In genomic region chr12:120199595-120200306, GRCh38 we compare ENCODE assay signal across 8 cellular contexts. TPM values are rescaled to one million over a fixed set of nuclear protein-coding genes. Genes with fewer than 3 reads are reported as not detected.
A peak's percentile ranks its signal among the peaks of the same experiment; 100 is the strongest.
DNase-seq lines count a peak whose midpoint lies in the region; ATAC-seq and TF ChIP-seq lines count a peak whose summit lies in the region.

No MANE protein-coding gene starts in this region.

- peak overlapping the region; percentile 89 for H3K4me3 ChIP-seq in AG04449 (ENCODE audit: low read depth, low read length)
- H3K4me3 ChIP-seq in HUES6 (ENCODE audit: low read depth, low read length) = peak overlapping the region; percentile 97
- H3K4me3 ChIP-seq in foreskin fibroblast (ENCODE audit: low read depth in 1 of 2, low read length in 2 of 2) = peak overlapping the region; percentile 63 to 90

- TF ChIP-seq CTCF in AG04449 (IDR thresholded peaks at IDR 0.05; ENCODE audit: insufficient read depth, low read length, missing control alignments) = no peak
- TF ChIP-seq CTCF in foreskin fibroblast (IDR thresholded peaks at IDR 0.05; ENCODE audit: low read depth, low read length) = no peak

- CTCF ChIA-PET in AG04449 (lab: Yijun Ruan, JAX) = interaction anchor here (1.3 to 16.5 kb wide), 4 partner anchors 13 to 65 kb away, joined by 6 to 280 read pairs (median 84); partner anchors contain the start of gene PXN

- H3K9ac ChIP-seq in HUES6 (ENCODE audit: low read length) = peak overlapping the region; percentile 99

- no peaks in the 10 kb centered on the region for H3K27me3 ChIP-seq in HUES6 (ENCODE audit: control insufficient read depth, insufficient read depth, low read length)

- H3K9me3 ChIP-seq in HUES6 (ENCODE audit: control insufficient read depth, insufficient read depth, low read depth, low read length) = no peaks in the 10 kb centered on the region

- POLR2A ChIA-PET in AG04449 (lab: Yijun Ruan, JAX) = interaction anchor here (0.9 to 8.0 kb wide), 12 partner anchors 12 to 102 kb away, joined by 3 to 139 read pairs (median 20); partner anchors contain the start of genes PXN, RAB35, RNU4-1 and RNU4-2

- peaks cover 6% of the 10 kb centered on the region; the same call in 1 of the 2 replicates for H3K4me1 ChIP-seq in HUES6 (ENCODE audit: control insufficient read depth, insufficient read depth, low read length)

- no peak for DNase-seq in AG04449 (ENCODE audit: low read depth, low spot score)
- DNase-seq in activated CD8-positive, alpha-beta memory T cell treated with anti-CD3 and anti-CD28 coated beads, Interleukin-2, amount 50 U/mL, for 48 hours = peak; percentile 77
- DNase-seq in foreskin fibroblast = peak; percentile 55 to 70
- peak; percentile 35 for DNase-seq in pulmonary artery endothelial cell (ENCODE audit: low read depth, low spot score)
- no peak for DNase-seq in UCSD-AML1 (lab: John Stamatoyannopoulos, UW; ENCODE audit: unreplicated experiment)
- no peak for DNase-seq in cerebellar nuclear complex (lab: John Stamatoyannopoulos, UW)

- H3K36me3 ChIP-seq in HUES6 (ENCODE audit: control insufficient read depth, insufficient read depth, low read length) = peaks cover 49% of the 10 kb centered on the region

- peak overlapping the region; percentile 86 for H3K27ac ChIP-seq in HUES6 (ENCODE audit: low read depth, low read length)

- no peak for ATAC-seq in GM21619 (IDR thresholded peaks at IDR 0.05; ENCODE audit: unreplicated experiment)

RNA-seq across cellular contexts. Expression of gene RPLP0, which starts 1.2 kb away (rescaled TPM):
- total RNA-seq in pulmonary artery endothelial cell = 3,190 and 3,346 TPM in 2 replicates

RNA-seq across cellular contexts. Expression of gene GCN1, which starts 5.2 kb away (rescaled TPM):
- 99.0 and 108 TPM in 2 replicates for total RNA-seq in pulmonary artery endothelial cell

Comparison
In these comparisons a context has a peak if more than half of its experiments do, and no peak if none do; other contexts are left out.
1. DNase-seq: peak in activated CD8-positive, alpha-beta memory T cell treated with anti-CD3 and anti-CD28 coated beads, Interleukin-2, amount 50 U/mL, for 48 hours (single experiment), foreskin fibroblast (2 of 2) and pulmonary artery endothelial cell (single experiment); none in AG04449 (single experiment), UCSD-AML1 (single experiment) and cerebellar nuclear complex (0 of 2).
2. Peak in every context shown above with its lines, with median percentiles within 50 percentile points of each other: H3K4me3 ChIP-seq.